9 cellular contexts compared by ENCODE assay signal in genomic region chr6:131628726-131629125, GRCh38. TPM values are rescaled to one million over a fixed set of nuclear protein-coding genes. Genes with fewer than 3 reads are reported as not detected.
A peak's percentile ranks its signal among the peaks of the same experiment; 100 is the strongest.
DNase-seq lines count a peak whose midpoint lies in the region; FAIRE-seq and TF ChIP-seq lines count a peak whose summit lies in the region.
"Had no signal": no experiment of that assay in that cellular context is flagged by ENCODE, and none has a peak within 500 bp of the region (broad histone marks: within the 10 kb centered on the region; RNA-seq: fewer than 3 reads in every experiment).

No MANE protein-coding gene starts in this region.

- FAIRE-seq in frontal cortex (lab: Jason Lieb, UNC) = no peak

- peaks cover 13% of the 10 kb centered on the region for H4K20me1 ChIP-seq in Loucy (ENCODE audit: insufficient read depth, low read length, poor library complexity, severe bottlenecking)

- H3K4me1 ChIP-seq in BE2C (no peaks in the 10 kb centered on the region), Loucy (ENCODE audit: insufficient read depth, low read length, poor library complexity, severe bottlenecking) (peaks cover 21% of the 10 kb centered on the region), neuron (ENCODE audit: insufficient read depth, low read length) (peaks cover 25% of the 10 kb centered on the region)

- H3K27ac ChIP-seq in coronary artery = peak overlapping the region in 1 of 2 donors; percentile 15

- peaks cover 36% of the 10 kb centered on the region for H3K79me2 ChIP-seq in Loucy (ENCODE audit: insufficient read depth, low read length)

- H3K36me3 ChIP-seq in BE2C (no peaks in the 10 kb centered on the region), Loucy (ENCODE audit: insufficient read depth, low read length) (peaks cover 11% of the 10 kb centered on the region; the same call in 1 of the 2 replicates), neuron (ENCODE audit: insufficient read depth, low read length) (peaks cover 23% of the 10 kb centered on the region)

- H2AFZ ChIP-seq in Loucy (ENCODE audit: low read length) = peak overlapping the region; percentile 100
- H2AFZ ChIP-seq in neuron (ENCODE audit: low read depth, low read length) = peak overlapping the region; percentile 66

- H3K9ac ChIP-seq in Loucy (ENCODE audit: low read depth, low read length, poor library complexity, severe bottlenecking) = peak overlapping the region; percentile 92

- no peaks in the 10 kb centered on the region for H3F3A ChIP-seq in Loucy (ENCODE audit: low read depth)

- H3K27me3 ChIP-seq in BE2C = no peaks in the 10 kb centered on the region
- H3K27me3 ChIP-seq in Loucy (ENCODE audit: insufficient read depth, low read length, poor library complexity, severe bottlenecking) = no peaks in the 10 kb centered on the region
- H3K27me3 ChIP-seq in neuron (ENCODE audit: insufficient read depth, low read length) = no peaks in the 10 kb centered on the region

- TF ChIP-seq CTCF in BE2C (IDR thresholded peaks at IDR 0.05; ENCODE audit: low read depth, low read length) (no peak), Loucy (conservative IDR thresholded peaks at IDR 0.05; ENCODE audit: low read length) (no peak), coronary artery (IDR thresholded peaks at IDR 0.05) (no peak)

- H3K4me3 ChIP-seq in BE2C (ENCODE audit: low read depth, low read length) = peak overlapping the region; percentile 85
- H3K4me3 ChIP-seq in Loucy (ENCODE audit: low read length, poor library complexity, severe bottlenecking) = peak overlapping the region; percentile 99
- peak overlapping the region; percentile 93 for H3K4me3 ChIP-seq in coronary artery
- peak overlapping the region; percentile 61 for H3K4me3 ChIP-seq in neuron (ENCODE audit: low read length)

- no peaks in the 10 kb centered on the region for H3K9me3 ChIP-seq in BE2C
- no peaks in the 10 kb centered on the region for H3K9me3 ChIP-seq in Loucy (ENCODE audit: insufficient read depth, low read depth, low read length)
- no peaks in the 10 kb centered on the region for H3K9me3 ChIP-seq in neuron (ENCODE audit: low read length)

- peak overlapping the region; percentile 75 for H3K4me2 ChIP-seq in Loucy (ENCODE audit: low read depth, low read length, poor library complexity, severe bottlenecking)

- no peaks in the 10 kb centered on the region for H3K9me2 ChIP-seq in Loucy (replicated peaks; ENCODE audit: low read depth, low read length)

- DNase-seq in BE2C = no peak
- DNase-seq in coronary artery (ENCODE audit: low spot score) = no peak
- no peak for DNase-seq in DMS 273 (lab: John Stamatoyannopoulos, UW; ENCODE audit: unreplicated experiment)
- DNase-seq in frontal cortex (ENCODE audit: low spot score in 2 of 2) = no peak
- DNase-seq in NCI-H510A (lab: John Stamatoyannopoulos, UW) = no peak
- DNase-seq in activated CD4-positive, alpha-beta T cell treated with anti-CD3 and anti-CD28 coated beads, Interleukin-2, amount 50 U/mL, for 4 hours = no peak

RNA-seq across cellular contexts. Expression of gene MED23, which starts 0.7 kb away (rescaled TPM):
- 13.0 TPM for polyA plus RNA-seq in BE2C (2012; ENCODE audit: insufficient read depth, insufficient read length, low read depth)
- total RNA-seq in frontal cortex = 53.8 TPM

RNA-seq across cellular contexts. Expression of gene ENPP3, which starts 8.4 kb away (rescaled TPM):
- polyA plus RNA-seq in BE2C (2012; ENCODE audit: insufficient read depth, insufficient read length, low read depth) = 0.14 TPM
- total RNA-seq in frontal cortex = 0.41 TPM

RNA-seq across cellular contexts. Expression of gene ARG1, which starts 55.7 kb away (rescaled TPM):
- not detected for polyA plus RNA-seq in BE2C (2012; ENCODE audit: insufficient read depth, insufficient read length, low read depth)
- total RNA-seq in frontal cortex = 0.41 TPM
- total RNA-seq: dermis microvascular lymphatic vessel endothelial cell had no signal
